1 cellular context compared by ENCODE assay signal in genomic region chr7:80722596-80723141, GRCh38.
TF ChIP-seq lines count a peak whose summit lies in the region.

No MANE protein-coding gene starts in this region.

TF ChIP-seq in H1, 55 proteins besides CTCF, POLR2A, EP300 and RAD21 (continued from another document):
- TF ChIP-seq, protein P1, sequence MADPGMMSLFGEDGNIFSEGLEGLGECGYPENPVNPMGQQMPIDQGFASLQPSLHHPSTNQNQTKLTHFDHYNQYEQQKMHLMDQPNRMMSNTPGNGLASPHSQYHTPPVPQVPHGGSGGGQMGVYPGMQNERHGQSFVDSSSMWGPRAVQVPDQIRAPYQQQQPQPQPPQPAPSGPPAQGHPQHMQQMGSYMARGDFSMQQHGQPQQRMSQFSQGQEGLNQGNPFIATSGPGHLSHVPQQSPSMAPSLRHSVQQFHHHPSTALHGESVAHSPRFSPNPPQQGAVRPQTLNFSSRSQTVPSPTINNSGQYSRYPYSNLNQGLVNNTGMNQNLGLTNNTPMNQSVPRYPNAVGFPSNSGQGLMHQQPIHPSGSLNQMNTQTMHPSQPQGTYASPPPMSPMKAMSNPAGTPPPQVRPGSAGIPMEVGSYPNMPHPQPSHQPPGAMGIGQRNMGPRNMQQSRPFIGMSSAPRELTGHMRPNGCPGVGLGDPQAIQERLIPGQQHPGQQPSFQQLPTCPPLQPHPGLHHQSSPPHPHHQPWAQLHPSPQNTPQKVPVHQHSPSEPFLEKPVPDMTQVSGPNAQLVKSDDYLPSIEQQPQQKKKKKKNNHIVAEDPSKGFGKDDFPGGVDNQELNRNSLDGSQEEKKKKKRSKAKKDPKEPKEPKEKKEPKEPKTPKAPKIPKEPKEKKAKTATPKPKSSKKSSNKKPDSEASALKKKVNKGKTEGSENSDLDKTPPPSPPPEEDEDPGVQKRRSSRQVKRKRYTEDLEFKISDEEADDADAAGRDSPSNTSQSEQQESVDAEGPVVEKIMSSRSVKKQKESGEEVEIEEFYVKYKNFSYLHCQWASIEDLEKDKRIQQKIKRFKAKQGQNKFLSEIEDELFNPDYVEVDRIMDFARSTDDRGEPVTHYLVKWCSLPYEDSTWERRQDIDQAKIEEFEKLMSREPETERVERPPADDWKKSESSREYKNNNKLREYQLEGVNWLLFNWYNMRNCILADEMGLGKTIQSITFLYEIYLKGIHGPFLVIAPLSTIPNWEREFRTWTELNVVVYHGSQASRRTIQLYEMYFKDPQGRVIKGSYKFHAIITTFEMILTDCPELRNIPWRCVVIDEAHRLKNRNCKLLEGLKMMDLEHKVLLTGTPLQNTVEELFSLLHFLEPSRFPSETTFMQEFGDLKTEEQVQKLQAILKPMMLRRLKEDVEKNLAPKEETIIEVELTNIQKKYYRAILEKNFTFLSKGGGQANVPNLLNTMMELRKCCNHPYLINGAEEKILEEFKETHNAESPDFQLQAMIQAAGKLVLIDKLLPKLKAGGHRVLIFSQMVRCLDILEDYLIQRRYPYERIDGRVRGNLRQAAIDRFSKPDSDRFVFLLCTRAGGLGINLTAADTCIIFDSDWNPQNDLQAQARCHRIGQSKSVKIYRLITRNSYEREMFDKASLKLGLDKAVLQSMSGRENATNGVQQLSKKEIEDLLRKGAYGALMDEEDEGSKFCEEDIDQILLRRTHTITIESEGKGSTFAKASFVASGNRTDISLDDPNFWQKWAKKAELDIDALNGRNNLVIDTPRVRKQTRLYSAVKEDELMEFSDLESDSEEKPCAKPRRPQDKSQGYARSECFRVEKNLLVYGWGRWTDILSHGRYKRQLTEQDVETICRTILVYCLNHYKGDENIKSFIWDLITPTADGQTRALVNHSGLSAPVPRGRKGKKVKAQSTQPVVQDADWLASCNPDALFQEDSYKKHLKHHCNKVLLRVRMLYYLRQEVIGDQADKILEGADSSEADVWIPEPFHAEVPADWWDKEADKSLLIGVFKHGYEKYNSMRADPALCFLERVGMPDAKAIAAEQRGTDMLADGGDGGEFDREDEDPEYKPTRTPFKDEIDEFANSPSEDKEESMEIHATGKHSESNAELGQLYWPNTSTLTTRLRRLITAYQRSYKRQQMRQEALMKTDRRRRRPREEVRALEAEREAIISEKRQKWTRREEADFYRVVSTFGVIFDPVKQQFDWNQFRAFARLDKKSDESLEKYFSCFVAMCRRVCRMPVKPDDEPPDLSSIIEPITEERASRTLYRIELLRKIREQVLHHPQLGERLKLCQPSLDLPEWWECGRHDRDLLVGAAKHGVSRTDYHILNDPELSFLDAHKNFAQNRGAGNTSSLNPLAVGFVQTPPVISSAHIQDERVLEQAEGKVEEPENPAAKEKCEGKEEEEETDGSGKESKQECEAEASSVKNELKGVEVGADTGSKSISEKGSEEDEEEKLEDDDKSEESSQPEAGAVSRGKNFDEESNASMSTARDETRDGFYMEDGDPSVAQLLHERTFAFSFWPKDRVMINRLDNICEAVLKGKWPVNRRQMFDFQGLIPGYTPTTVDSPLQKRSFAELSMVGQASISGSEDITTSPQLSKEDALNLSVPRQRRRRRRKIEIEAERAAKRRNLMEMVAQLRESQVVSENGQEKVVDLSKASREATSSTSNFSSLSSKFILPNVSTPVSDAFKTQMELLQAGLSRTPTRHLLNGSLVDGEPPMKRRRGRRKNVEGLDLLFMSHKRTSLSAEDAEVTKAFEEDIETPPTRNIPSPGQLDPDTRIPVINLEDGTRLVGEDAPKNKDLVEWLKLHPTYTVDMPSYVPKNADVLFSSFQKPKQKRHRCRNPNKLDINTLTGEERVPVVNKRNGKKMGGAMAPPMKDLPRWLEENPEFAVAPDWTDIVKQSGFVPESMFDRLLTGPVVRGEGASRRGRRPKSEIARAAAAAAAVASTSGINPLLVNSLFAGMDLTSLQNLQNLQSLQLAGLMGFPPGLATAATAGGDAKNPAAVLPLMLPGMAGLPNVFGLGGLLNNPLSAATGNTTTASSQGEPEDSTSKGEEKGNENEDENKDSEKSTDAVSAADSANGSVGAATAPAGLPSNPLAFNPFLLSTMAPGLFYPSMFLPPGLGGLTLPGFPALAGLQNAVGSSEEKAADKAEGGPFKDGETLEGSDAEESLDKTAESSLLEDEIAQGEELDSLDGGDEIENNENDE (IDR thresholded peaks at IDR 0.05; ENCODE audit: insufficient replicate concordance, low read length) = no peak
- TF ChIP-seq SP2 (IDR thresholded peaks at IDR 0.05; ENCODE audit: low read length) (no peak), CBX8 (IDR thresholded peaks at IDR 0.05; ENCODE audit: borderline replicate concordance, low read depth, low read length) (no peak), SRF (IDR thresholded peaks at IDR 0.05; ENCODE audit: low read depth, low read length) (no peak), FOSL1 (IDR thresholded peaks at IDR 0.05; ENCODE audit: insufficient read depth, low read depth, low read length) (no peak), E2F6 (IDR thresholded peaks at IDR 0.05) (no peak), JUND (IDR thresholded peaks at IDR 0.05; ENCODE audit: low read length) (no peak), SP1 (IDR thresholded peaks at IDR 0.05; ENCODE audit: low read depth, low read length) (no peak), EGR1 (IDR thresholded peaks at IDR 0.05; ENCODE audit: borderline replicate concordance, low read depth, low read length) (no peak), SIN3A (conservative IDR thresholded peaks at IDR 0.05 in 1 of 2, IDR thresholded peaks at IDR 0.05 in 1 of 2; ENCODE audit: low read depth in 1 of 2, low read length in 2 of 2) (no peak), KDM4A (IDR thresholded peaks at IDR 0.05; ENCODE audit: low read depth, low read length, severe bottlenecking) (no peak), POLR2AphosphoS5 (IDR thresholded peaks at IDR 0.05; ENCODE audit: low read depth, low read length) (no peak), TBP (IDR thresholded peaks at IDR 0.05; ENCODE audit: low read depth, low read length) (no peak), RFX5 (IDR thresholded peaks at IDR 0.05; ENCODE audit: borderline replicate concordance, low read depth, low read length) (no peak), TCF12 (IDR thresholded peaks at IDR 0.05; ENCODE audit: low read depth, low read length) (no peak)
- TF ChIP-seq, protein P2, sequence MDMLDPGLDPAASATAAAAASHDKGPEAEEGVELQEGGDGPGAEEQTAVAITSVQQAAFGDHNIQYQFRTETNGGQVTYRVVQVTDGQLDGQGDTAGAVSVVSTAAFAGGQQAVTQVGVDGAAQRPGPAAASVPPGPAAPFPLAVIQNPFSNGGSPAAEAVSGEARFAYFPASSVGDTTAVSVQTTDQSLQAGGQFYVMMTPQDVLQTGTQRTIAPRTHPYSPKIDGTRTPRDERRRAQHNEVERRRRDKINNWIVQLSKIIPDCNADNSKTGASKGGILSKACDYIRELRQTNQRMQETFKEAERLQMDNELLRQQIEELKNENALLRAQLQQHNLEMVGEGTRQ (IDR thresholded peaks at IDR 0.05; ENCODE audit: low read length) = no peak
- TF ChIP-seq, protein P3, sequence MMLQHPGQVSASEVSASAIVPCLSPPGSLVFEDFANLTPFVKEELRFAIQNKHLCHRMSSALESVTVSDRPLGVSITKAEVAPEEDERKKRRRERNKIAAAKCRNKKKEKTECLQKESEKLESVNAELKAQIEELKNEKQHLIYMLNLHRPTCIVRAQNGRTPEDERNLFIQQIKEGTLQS (IDR thresholded peaks at IDR 0.05; ENCODE audit: insufficient read depth, low read depth, low read length) = no peak
